Comparison of ENCODE assay signal across 17 cellular contexts in the genomic region with DNA sequence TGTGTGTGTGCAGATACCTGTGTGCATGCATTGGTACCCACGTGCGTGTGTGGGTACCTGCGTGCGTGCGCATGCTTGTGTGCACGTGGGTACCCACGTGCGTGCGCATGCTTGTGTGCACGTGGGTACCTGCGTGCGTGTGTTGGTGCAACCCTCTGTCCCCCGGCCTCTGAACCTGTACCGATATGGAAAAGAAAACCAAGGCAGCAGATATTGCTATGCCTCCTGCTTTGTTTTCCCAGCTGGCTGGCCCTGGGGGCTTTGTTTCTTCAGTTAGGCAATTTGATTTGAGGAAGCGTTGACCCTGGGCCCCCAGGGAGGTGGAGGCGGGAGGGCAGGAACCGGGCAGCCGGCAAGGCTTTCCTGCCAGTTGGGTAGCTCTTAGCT. TPM values are rescaled to one million over a fixed set of nuclear protein-coding genes. Genes with fewer than 3 reads are reported as not detected.
A peak's percentile ranks its signal among the peaks of the same experiment; 100 is the strongest.
DNase-seq lines count a peak whose midpoint lies in the region; ATAC-seq, FAIRE-seq and TF ChIP-seq lines count a peak whose summit lies in the region.
"Had no signal": no experiment of that assay in that cellular context is flagged by ENCODE, and none has a peak within 500 bp of the region (broad histone marks: within the 10 kb centered on the region; RNA-seq: fewer than 3 reads in every experiment).

No MANE protein-coding gene starts in this region.

- H3K4me3 ChIP-seq in PC-3 (ENCODE audit: low read length) = peak overlapping the region; percentile 27; the same call in 1 of the 2 replicates
- peak overlapping the region; percentile 32; the same call in 1 of the 2 replicates for H3K4me3 ChIP-seq in iPS-18c (ENCODE audit: insufficient read depth, low read depth, low read length)
- H3K4me3 ChIP-seq in Peyer's patch = no peak overlapping the region
- no peak overlapping the region for H3K4me3 ChIP-seq in thyroid gland (replicated peaks in 1 of 3)
- H3K4me3 ChIP-seq: esophagus squamous epithelium, lung, MG63 had no signal

- TF ChIP-seq POLR2A in GM12891 (IDR thresholded peaks at IDR 0.05; ENCODE audit: low read depth, low read length) (no peak), Peyer's patch (IDR thresholded peaks at IDR 0.05) (no peak), thyroid gland (IDR thresholded peaks at IDR 0.05) (no peak)

- H3K4me1 ChIP-seq in PC-3 (ENCODE audit: insufficient read depth, low read length) (peaks cover 47% of the 10 kb centered on the region), Peyer's patch (no peaks in the 10 kb centered on the region), thyroid gland (peaks cover 14 to 28% of the 10 kb centered on the region in 2 donors)

- peaks cover 28% of the 10 kb centered on the region for H3K4me1 Mint-ChIP-seq in osteocyte (ENCODE audit: unreplicated experiment)
- peaks cover 16% of the 10 kb centered on the region for H3K4me1 Mint-ChIP-seq in chondrocyte (ENCODE audit: low read depth)

- H3K79me2 ChIP-seq in PC-3 (ENCODE audit: low read length) = no peaks in the 10 kb centered on the region

- no peak for ATAC-seq in PC-3

- no peaks in the 10 kb centered on the region for H3F3A ChIP-seq in PC-3 (ENCODE audit: low read length, unreplicated experiment)

- DNase-seq in GM12891 (ENCODE audit: insufficient read length, low spot score) (no peak), PC-3 (no peak), osteocyte (ENCODE audit: extremely low spot score, unreplicated experiment) (no peak), chondrocyte (ENCODE audit: low spot score) (no peak), RCC 7860 (ENCODE audit: low spot score) (no peak), Peyer's patch (no peak), thyroid gland (no peak)
- DNase-seq: activated CD4-positive, alpha-beta T cell treated with anti-CD3 and anti-CD28 coated beads for 48 hours; activated T-cell treated with anti-CD3 and anti-CD28 coated beads, Interleukin-2, amount 50 U/mL, for 1 hour; esophagus squamous epithelium; MG63; NCI-H2081; NCI-H82; SHP77; small intestine had no signal

- H3K4me3 Mint-ChIP-seq in osteocyte (ENCODE audit: unreplicated experiment) (peak overlapping the region; percentile 32), chondrocyte (ENCODE audit: unreplicated experiment) (no peak overlapping the region)

- peak overlapping the region; percentile 76 for H3K4me2 ChIP-seq in PC-3 (ENCODE audit: low read length)

- H2AFZ ChIP-seq in PC-3 (ENCODE audit: low read length) = no peak overlapping the region

- H3K36me3 ChIP-seq in PC-3 (ENCODE audit: low read depth, low read length) = no peaks in the 10 kb centered on the region
- peaks cover 0 to 21% (median 0%) of the 10 kb centered on the region in 3 donors for H3K36me3 ChIP-seq in Peyer's patch
- no peaks in the 10 kb centered on the region for H3K36me3 ChIP-seq in thyroid gland
- H3K36me3 ChIP-seq: esophagus squamous epithelium, MG63 had no signal

- no peaks in the 10 kb centered on the region for H3K9me2 ChIP-seq in PC-3 (replicated peaks; ENCODE audit: low read length)

- peak; percentile 9 for FAIRE-seq in GM12891 (lab: Jason Lieb, UNC)
- no peak for FAIRE-seq in RCC 7860 (lab: Jason Lieb, UNC)
- FAIRE-seq: small intestine had no signal

- H3K27ac Mint-ChIP-seq in osteocyte (ENCODE audit: unreplicated experiment) = peak overlapping the region; percentile 72
- H3K27ac Mint-ChIP-seq in chondrocyte (ENCODE audit: unreplicated experiment) = no peak overlapping the region

- H3K27me3 ChIP-seq in PC-3 (ENCODE audit: low read length) (no peaks in the 10 kb centered on the region), Peyer's patch (no peaks in the 10 kb centered on the region), thyroid gland (no peaks in the 10 kb centered on the region)
- H3K27me3 ChIP-seq: esophagus squamous epithelium, MG63 had no signal

- BruUV-seq in PC-3 (replicated peaks; lab: Mats Ljungman, UMichigan) = no TSS peak

- H3K27ac ChIP-seq in PC-3 (ENCODE audit: low read length) (peak overlapping the region; percentile 74), Peyer's patch (no peak overlapping the region), thyroid gland (peak overlapping the region in 1 of 3 donors; percentile 46)

- intact Hi-C loops in PC-3 (cut with micrococcal nuclease) (no loop called here), thyroid gland (cut with DNase I) (no loop called here)

- CTCF ChIA-PET in PC-3 (lab: Charles Lee) = no interaction called here

- H3K36me3 Mint-ChIP-seq in osteocyte (ENCODE audit: unreplicated experiment) (no peaks in the 10 kb centered on the region), chondrocyte (ENCODE audit: low read depth) (no peaks in the 10 kb centered on the region)

- no peaks in the 10 kb centered on the region for H3K9me3 Mint-ChIP-seq in osteocyte (ENCODE audit: unreplicated experiment)
- no peaks in the 10 kb centered on the region for H3K9me3 Mint-ChIP-seq in chondrocyte (ENCODE audit: low read depth)

- no peaks in the 10 kb centered on the region for H4K20me1 ChIP-seq in PC-3 (ENCODE audit: low read length)

- no peak for TF ChIP-seq CTCF in PC-3 (conservative IDR thresholded peaks at IDR 0.05; ENCODE audit: low read depth, low read length)
- TF ChIP-seq CTCF in osteocyte (IDR thresholded peaks at IDR 0.05) = no peak
- no peak for TF ChIP-seq CTCF in chondrocyte (IDR thresholded peaks at IDR 0.05)
- TF ChIP-seq CTCF in Peyer's patch (IDR thresholded peaks at IDR 0.05) = no peak
- TF ChIP-seq CTCF in thyroid gland (IDR thresholded peaks at IDR 0.05) = no peak

- no peak overlapping the region for H3K9ac ChIP-seq in PC-3 (ENCODE audit: low read length)

- H3K27me3 Mint-ChIP-seq in osteocyte (ENCODE audit: unreplicated experiment) (peaks cover 28% of the 10 kb centered on the region), chondrocyte (ENCODE audit: low read depth) (peaks cover 19% of the 10 kb centered on the region)

- WGBS in thyroid gland, 2 donors = 51 to 58% methylated on average over 17 to 18 of the region's 18 CpGs

- POLR2A ChIA-PET in PC-3 (lab: Charles Lee; ENCODE audit: unreplicated experiment) = no interaction called here

- H3K9me3 ChIP-seq in PC-3 (ENCODE audit: low read length) (no peaks in the 10 kb centered on the region), iPS-18c (ENCODE audit: control insufficient read depth, insufficient read depth, low read length) (no peaks in the 10 kb centered on the region), Peyer's patch (no peaks in the 10 kb centered on the region), thyroid gland (no peaks in the 10 kb centered on the region)
- H3K9me3 ChIP-seq: esophagus squamous epithelium, MG63 had no signal

TF ChIP-seq in GM12891, 5 proteins besides CTCF, POLR2A, EP300 and RAD21:
- TF ChIP-seq PAX5 (IDR thresholded peaks at IDR 0.05; ENCODE audit: insufficient read depth, low read length, severe bottlenecking) (no peak), POLR2AphosphoS5 (IDR thresholded peaks at IDR 0.05; ENCODE audit: low read depth, low read length) (no peak), POU2F2 (IDR thresholded peaks at IDR 0.05; ENCODE audit: low read depth, low read length) (no peak), TAF1 (IDR thresholded peaks at IDR 0.05; ENCODE audit: low read depth, low read length) (no peak)

RNA-seq across cellular contexts. Expression of a gene that starts 26.8 kb away (rescaled TPM):
- polyA plus RNA-seq in GM12891 (2012; ENCODE audit: low read depth, missing spikeins) = 49.9 TPM
- total RNA-seq in PC-3 (2014; rRNA removed) (53.7 and 74.5 TPM in 2 replicates), osteocyte (2.1 and 3.1 TPM in 2 replicates), chondrocyte (0.85 to 0.92 TPM (median 0.87 TPM) in 3 replicates), Peyer's patch (100 to 1,000 TPM in 3 of 4 donors, 10 to 100 TPM in 1; 52.0 to 282 (median 191) TPM), thyroid gland (10 to 100 TPM; 19.6 to 73.8 (median 53.6) TPM)

Comparison
In these comparisons a context has a peak if more than half of its experiments do, and no peak if none do; other contexts are left out.
1. H3K4me3 ChIP-seq: peak in PC-3 (single experiment) and iPS-18c (single experiment); none in Peyer's patch (0 of 4) and thyroid gland (0 of 3).